In genomic region chr1:22055463-22055862, GRCh38 we compare ENCODE assay signal across 2 cellular contexts.
TF ChIP-seq lines count a peak whose summit lies in the region.

No MANE protein-coding gene starts in this region.

TF ChIP-seq in SK-N-SH, 30 proteins besides CTCF, POLR2A, EP300 and RAD21 (continued from another document):
- TF ChIP-seq RFX5 (IDR thresholded peaks at IDR 0.05; ENCODE audit: low read length) (no peak), SIN3A (IDR thresholded peaks at IDR 0.05; ENCODE audit: borderline replicate concordance, low read depth, low read length) (no peak), USF1 (IDR thresholded peaks at IDR 0.05; ENCODE audit: borderline replicate concordance, low read depth) (no peak), MEF2A (IDR thresholded peaks at IDR 0.05; ENCODE audit: borderline replicate concordance, low read depth) (no peak), ELF1 (IDR thresholded peaks at IDR 0.05) (no peak), IRF3 (IDR thresholded peaks at IDR 0.05; ENCODE audit: low read depth, low read length) (no peak), PBX3 (IDR thresholded peaks at IDR 0.05) (no peak), RXRA (IDR thresholded peaks at IDR 0.05; ENCODE audit: borderline replicate concordance, low read depth) (no peak), SMC3 (IDR thresholded peaks at IDR 0.05; ENCODE audit: low read depth, low read length) (no peak), USF2 (IDR thresholded peaks at IDR 0.05; ENCODE audit: borderline replicate concordance, low read depth, low read length) (no peak), POLR2AphosphoS5 (IDR thresholded peaks at IDR 0.05; ENCODE audit: low read depth, low read length) (no peak)

TF ChIP-seq in SK-N-SH treated with all-trans-retinoic acid at 6 μM for 48 hours, 23 proteins besides CTCF, POLR2A, EP300 and RAD21 (continued from another document):
- no peak for TF ChIP-seq PATZ1 (CRISPR knock-in tag; IDR thresholded peaks at IDR 0.05; ENCODE audit: borderline replicate concordance)
- no peak for TF ChIP-seq ARNTL (CRISPR knock-in tag; IDR thresholded peaks at IDR 0.05; ENCODE audit: borderline replicate concordance, low read depth)
- no peak for TF ChIP-seq ZNF70 (CRISPR knock-in tag; IDR thresholded peaks at IDR 0.05)
- TF ChIP-seq OSR1 (CRISPR knock-in tag; IDR thresholded peaks at IDR 0.05), result no peak
- no peak for TF ChIP-seq TSHZ2 (CRISPR knock-in tag; IDR thresholded peaks at IDR 0.05)
- no peak for TF ChIP-seq ESRRG (CRISPR knock-in tag; IDR thresholded peaks at IDR 0.05)
- TF ChIP-seq PPARA (CRISPR knock-in tag; IDR thresholded peaks at IDR 0.05; ENCODE audit: borderline replicate concordance), result no peak
- TF ChIP-seq GLIS3 (CRISPR knock-in tag; IDR thresholded peaks at IDR 0.05), result no peak
- no peak for TF ChIP-seq ZNF8 (CRISPR knock-in tag; IDR thresholded peaks at IDR 0.05)
- TF ChIP-seq CSRNP3 (CRISPR knock-in tag; IDR thresholded peaks at IDR 0.05), result no peak
- no peak for TF ChIP-seq ZNF565 (CRISPR knock-in tag; conservative IDR thresholded peaks at IDR 0.05; ENCODE audit: low read depth)
- TF ChIP-seq SNAI2 (CRISPR knock-in tag; IDR thresholded peaks at IDR 0.05), result no peak
TF ChIP-seq in SK-N-SH treated with all-trans-retinoic acid at 6 μM for 48 hours: peak in this region for 0.
